In the genomic region with DNA sequence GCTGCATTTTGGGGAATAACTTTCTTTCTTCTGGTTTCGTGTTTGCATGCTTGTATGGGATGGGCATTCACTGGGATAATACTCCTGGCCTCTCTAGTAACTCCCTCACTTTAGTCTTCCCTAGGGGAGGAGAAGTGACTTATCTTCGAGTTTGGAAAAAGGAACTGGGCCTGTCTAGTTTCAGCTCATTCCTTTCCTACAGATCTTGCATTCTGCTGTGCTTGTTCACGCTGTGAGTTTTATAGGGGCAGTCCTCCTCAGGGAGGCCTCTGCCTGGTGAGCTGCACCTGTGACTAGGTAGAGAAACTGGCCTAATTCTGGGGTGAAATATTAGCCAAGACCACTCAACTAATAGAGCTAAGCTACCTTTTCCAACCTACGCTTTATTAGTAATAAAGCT, we compare ENCODE assay signal across 20 cellular contexts. TPM values are rescaled to one million over a fixed set of nuclear protein-coding genes. Genes with fewer than 3 reads are reported as not detected.
DNase-seq lines count a peak whose midpoint lies in the region; ATAC-seq and TF ChIP-seq lines count a peak whose summit lies in the region.
"Had no signal": no experiment of that assay in that cellular context is flagged by ENCODE, and none has a peak within 500 bp of the region (broad histone marks: within the 10 kb centered on the region; RNA-seq: fewer than 3 reads in every experiment).

No MANE protein-coding gene starts in this region.

- peaks cover 0 to 8% (median 0%) of the 10 kb centered on the region in 5 donors for H3K36me3 Mint-ChIP-seq in naive thymus-derived CD4-positive, alpha-beta T cell

- POLR2A ChIA-PET in HEK293 (lab: Yijun Ruan, JAX) = interaction anchor here (1.0 kb wide), 1 partner anchor 9 kb away, joined by 3 read pairs; no protein-coding TSS in a partner anchor
- POLR2A ChIA-PET in naive thymus-derived CD4-positive, alpha-beta T cell (lab: Charles Lee) = no interaction called here

- H3K27me3 ChIP-seq in iPS-20b (ENCODE audit: insufficient read depth, low read length) (no peaks in the 10 kb centered on the region), parathyroid adenoma (ENCODE audit: control insufficient read depth, insufficient read depth, low read length) (no peaks in the 10 kb centered on the region)
- no peaks in the 10 kb centered on the region for H3K27me3 ChIP-seq in naive thymus-derived CD4-positive, alpha-beta T cell (ENCODE audit: control insufficient read depth in 2 of 2, insufficient read depth in 2 of 2, low read length in 2 of 2)

- TF ChIP-seq CTCF in HEK293 (tag by site-specific recombination; IDR thresholded peaks at IDR 0.05) = no peak
- no peak for TF ChIP-seq CTCF in VCaP (conservative IDR thresholded peaks at IDR 0.05)
- TF ChIP-seq CTCF in parathyroid adenoma (IDR thresholded peaks at IDR 0.05) = no peak

- peaks cover 1 to 10% (median 5%) of the 10 kb centered on the region in 7 donors for H3K4me1 Mint-ChIP-seq in naive thymus-derived CD4-positive, alpha-beta T cell

- CTCF ChIA-PET in HEK293 (lab: Yijun Ruan, JAX) = interaction anchor here (1.1 to 1.5 kb wide), 2 partner anchors 10 to 111 kb away, joined by 3 read pairs; no protein-coding TSS in a partner anchor
- CTCF ChIA-PET in naive thymus-derived CD4-positive, alpha-beta T cell (lab: Charles Lee) = no interaction called here

- H2AFZ ChIP-seq in parathyroid adenoma = peak overlapping the region; percentile 34

- intact Hi-C loops in naive thymus-derived CD4-positive, alpha-beta T cell (cut with micrococcal nuclease) = no loop called here

- H3K4me3 ChIP-seq in HEK293 (ENCODE audit: low read depth, low read length) (no peak overlapping the region), iPS-20b (ENCODE audit: low read length) (no peak overlapping the region), parathyroid adenoma (ENCODE audit: low read depth, low read length) (no peak overlapping the region)
- H3K4me3 ChIP-seq in naive thymus-derived CD4-positive, alpha-beta T cell (ENCODE audit: low read length) = no peak overlapping the region
- H3K4me3 ChIP-seq: K562 had no signal

- H3K4me3 Mint-ChIP-seq in naive thymus-derived CD4-positive, alpha-beta T cell = no peak overlapping the region

- ATAC-seq in naive thymus-derived CD4-positive, alpha-beta T cell = no peak
- ATAC-seq: K562, Panc1, Right ventricle myocardium inferior had no signal

- DNase-seq in naive thymus-derived CD4-positive, alpha-beta T cell = no peak
- DNase-seq in SHP77 (lab: John Stamatoyannopoulos, UW) = no peak
- no peak for DNase-seq in NCI-H226
- DNase-seq in GM19238 (ENCODE audit: insufficient read length, low spot score) = no peak
- DNase-seq: AML-193, COR-L47, DMS153, EL, HCEC 1CT, NCI-H1092, NCI-H2081 treated with DMSO at 0.1 percent for 48 hours, NCI-H524, SK-N-SH had no signal

- no peaks in the 10 kb centered on the region for H3K27me3 Mint-ChIP-seq in naive thymus-derived CD4-positive, alpha-beta T cell

- H3K27ac Mint-ChIP-seq in naive thymus-derived CD4-positive, alpha-beta T cell = no peak overlapping the region

- H3K9me3 Mint-ChIP-seq in naive thymus-derived CD4-positive, alpha-beta T cell = peaks cover 0 to 1% (median 0%) of the 10 kb centered on the region in 11 donors

- H3K4me1 ChIP-seq in HEK293 (ENCODE audit: control insufficient read depth, insufficient read depth, low read length) = peaks cover 27% of the 10 kb centered on the region
- H3K4me1 ChIP-seq in iPS-20b (ENCODE audit: insufficient read depth, low read length) = peaks cover 32% of the 10 kb centered on the region
- H3K4me1 ChIP-seq in parathyroid adenoma = peaks cover 10% of the 10 kb centered on the region
- no peaks in the 10 kb centered on the region for H3K4me1 ChIP-seq in naive thymus-derived CD4-positive, alpha-beta T cell (ENCODE audit: control insufficient read depth in 2 of 2, insufficient read depth in 2 of 2, low read length in 2 of 2)

- H3K4me2 ChIP-seq in parathyroid adenoma (ENCODE audit: low read length) = no peak overlapping the region
- H3K4me2 ChIP-seq: SK-N-SH had no signal

- peaks cover 13% of the 10 kb centered on the region for H3K79me2 ChIP-seq in parathyroid adenoma

- H3K36me3 ChIP-seq in HEK293 (ENCODE audit: control insufficient read depth in 2 of 2, insufficient read depth in 1 of 2, low read length in 2 of 2) = no peaks in the 10 kb centered on the region; a peak in 1 of 3 replicates
- H3K36me3 ChIP-seq in iPS-20b (ENCODE audit: insufficient read depth, low read depth, low read length) = no peaks in the 10 kb centered on the region
- H3K36me3 ChIP-seq in parathyroid adenoma (ENCODE audit: control insufficient read depth, insufficient read depth, low read length) = no peaks in the 10 kb centered on the region
- no peaks in the 10 kb centered on the region for H3K36me3 ChIP-seq in naive thymus-derived CD4-positive, alpha-beta T cell (ENCODE audit: control insufficient read depth in 2 of 3, insufficient read depth in 3 of 3, low read length in 3 of 3)

- 0 out of 2 replicates have a peak overlapping the region, but pooled peaks have one; percentile 1 for H3K9ac ChIP-seq in iPS-20b (ENCODE audit: low read depth, low read length)
- H3K9ac ChIP-seq in parathyroid adenoma = no peak overlapping the region
- H3K9ac ChIP-seq: SK-N-SH had no signal

- H3K27ac ChIP-seq in HEK293 (ENCODE audit: extremely low read depth, low read depth, low read length) (no peak overlapping the region), VCaP (peak overlapping the region; percentile 83), iPS-20b (ENCODE audit: low read length) (no peak overlapping the region), parathyroid adenoma (no peak overlapping the region)
- no peak overlapping the region for H3K27ac ChIP-seq in naive thymus-derived CD4-positive, alpha-beta T cell (ENCODE audit: low read depth, low read length)

- H3K9me3 ChIP-seq in HEK293 (ENCODE audit: control insufficient read depth, insufficient read depth, low read depth, low read length) (no peaks in the 10 kb centered on the region), iPS-20b (ENCODE audit: insufficient read depth, low read depth, low read length) (no peaks in the 10 kb centered on the region), parathyroid adenoma (ENCODE audit: control insufficient read depth, low read length) (no peaks in the 10 kb centered on the region)
- H3K9me3 ChIP-seq in naive thymus-derived CD4-positive, alpha-beta T cell (ENCODE audit: control insufficient read depth in 2 of 3, low read length in 3 of 3) = no peaks in the 10 kb centered on the region
- H3K9me3 ChIP-seq: SK-N-SH had no signal

TF ChIP-seq in HEK293, 187 proteins besides CTCF, POLR2A, EP300 and RAD21:
- TF ChIP-seq GLIS2 (tag by site-specific recombination; IDR thresholded peaks at IDR 0.05) = no peak
- TF ChIP-seq, protein P1, sequence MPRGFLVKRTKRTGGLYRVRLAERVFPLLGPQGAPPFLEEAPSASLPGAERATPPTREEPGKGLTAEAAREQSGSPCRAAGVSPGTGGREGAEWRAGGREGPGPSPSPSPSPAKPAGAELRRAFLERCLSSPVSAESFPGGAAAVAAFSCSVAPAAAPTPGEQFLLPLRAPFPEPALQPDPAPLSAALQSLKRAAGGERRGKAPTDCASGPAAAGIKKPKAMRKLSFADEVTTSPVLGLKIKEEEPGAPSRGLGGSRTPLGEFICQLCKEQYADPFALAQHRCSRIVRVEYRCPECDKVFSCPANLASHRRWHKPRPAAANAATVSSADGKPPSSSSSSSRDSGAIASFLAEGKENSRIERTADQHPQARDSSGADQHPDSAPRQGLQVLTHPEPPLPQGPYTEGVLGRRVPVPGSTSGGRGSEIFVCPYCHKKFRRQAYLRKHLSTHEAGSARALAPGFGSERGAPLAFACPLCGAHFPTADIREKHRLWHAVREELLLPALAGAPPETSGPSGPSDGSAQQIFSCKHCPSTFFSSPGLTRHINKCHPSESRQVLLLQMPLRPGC (tag by site-specific recombination; IDR thresholded peaks at IDR 0.05) = no peak
- TF ChIP-seq, protein P2, sequence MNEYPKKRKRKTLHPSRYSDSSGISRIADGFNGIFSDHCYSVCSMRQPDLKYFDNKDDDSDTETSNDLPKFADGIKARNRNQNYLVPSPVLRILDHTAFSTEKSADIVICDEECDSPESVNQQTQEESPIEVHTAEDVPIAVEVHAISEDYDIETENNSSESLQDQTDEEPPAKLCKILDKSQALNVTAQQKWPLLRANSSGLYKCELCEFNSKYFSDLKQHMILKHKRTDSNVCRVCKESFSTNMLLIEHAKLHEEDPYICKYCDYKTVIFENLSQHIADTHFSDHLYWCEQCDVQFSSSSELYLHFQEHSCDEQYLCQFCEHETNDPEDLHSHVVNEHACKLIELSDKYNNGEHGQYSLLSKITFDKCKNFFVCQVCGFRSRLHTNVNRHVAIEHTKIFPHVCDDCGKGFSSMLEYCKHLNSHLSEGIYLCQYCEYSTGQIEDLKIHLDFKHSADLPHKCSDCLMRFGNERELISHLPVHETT (tag by site-specific recombination; IDR thresholded peaks at IDR 0.05) = no peak
- TF ChIP-seq ZIC2 (tag by site-specific recombination; IDR thresholded peaks at IDR 0.05) = peak; percentile 51
- peak; percentile 41 for TF ChIP-seq IKZF3 (tag by site-specific recombination; IDR thresholded peaks at IDR 0.05)
- no peak for TF ChIP-seq ZNF658 (tag by site-specific recombination; IDR thresholded peaks at IDR 0.05)

RNA-seq across cellular contexts. Expression of a gene that starts 50.9 kb away (rescaled TPM):
- total RNA-seq in naive thymus-derived CD4-positive, alpha-beta T cell = 1 to 10 TPM; 5.5 to 9.7 (median 8.1) TPM
- polyA plus RNA-seq in naive thymus-derived CD4-positive, alpha-beta T cell = under 1 TPM; 0.07 to 0.28 TPM
